ENCODE assay signal across 8 cellular contexts in the genomic region with DNA sequence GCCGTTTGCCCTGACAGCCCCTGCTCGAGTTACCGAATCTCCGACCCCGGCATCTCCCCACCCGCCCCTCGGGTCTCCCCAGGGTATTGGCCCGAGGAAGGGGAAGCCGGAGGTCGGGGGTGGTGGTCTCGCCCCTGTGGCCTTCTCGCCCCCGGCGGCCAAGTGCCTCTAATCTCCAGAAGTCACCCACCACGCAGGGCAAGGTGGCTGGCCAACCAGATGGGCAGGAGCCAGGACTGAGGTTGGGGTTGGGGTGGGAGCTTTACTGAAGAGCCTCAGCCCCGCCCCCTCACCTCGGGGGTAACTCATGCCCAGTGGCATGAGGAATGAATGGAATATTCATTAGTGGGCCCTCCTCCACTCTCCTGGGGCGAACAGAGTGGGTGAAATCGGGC. TPM values are rescaled to one million over a fixed set of nuclear protein-coding genes. Genes with fewer than 3 reads are reported as not detected.
DNase-seq lines count a peak whose midpoint lies in the region; ATAC-seq and TF ChIP-seq lines count a peak whose summit lies in the region.

No MANE protein-coding gene starts in this region.

- WGBS in stomach, 5 donors, result 1 to 8% (median 2%) methylated on average over 11 to 19 of the region's 19 CpGs

- peaks cover 17 to 33% (median 23%) of the 10 kb centered on the region in 4 donors for H3K4me1 ChIP-seq in stomach

- no peak for TF ChIP-seq EP300 in stomach (IDR thresholded peaks at IDR 0.05)

- peak overlapping the region; percentile 85 to 87 (median 86) for H3K4me3 Mint-ChIP-seq in brain

- ATAC-seq in left colon (peak; percentile 22), GM18511 (IDR thresholded peaks at IDR 0.05; ENCODE audit: unreplicated experiment) (no peak), GM21528 (IDR thresholded peaks at IDR 0.05; ENCODE audit: low FRiP score, unreplicated experiment) (no peak)

- no peaks in the 10 kb centered on the region for H3K9me3 ChIP-seq in stomach

- no peak for TF ChIP-seq CTCF in brain (conservative IDR thresholded peaks at IDR 0.05)
- TF ChIP-seq CTCF in stomach (IDR thresholded peaks at IDR 0.05), result no peak

- H3K9me3 Mint-ChIP-seq in brain, result no peaks in the 10 kb centered on the region

- no peaks in the 10 kb centered on the region for H3K27me3 Mint-ChIP-seq in brain

- H3K36me3 Mint-ChIP-seq in brain, result peaks cover 17% of the 10 kb centered on the region

- TF ChIP-seq POLR2A in stomach (IDR thresholded peaks at IDR 0.05), result no peak

- H3K36me3 ChIP-seq in stomach, result peaks cover 16 to 36% (median 30%) of the 10 kb centered on the region in 4 donors

- no peaks in the 10 kb centered on the region for H3K27me3 ChIP-seq in stomach

- intact Hi-C loops in left colon (cut with DNase I, micrococcal nuclease), result loop anchor here in 1 of 2 donors (5.0 kb wide), 1 partner anchor 45 kb away; no protein-coding TSS in a partner anchor
- intact Hi-C loops in stomach (cut with DNase I; ENCODE audit: low total_unique reads), result no loop called here

- H3K27ac ChIP-seq in stomach, result peak overlapping the region in 4 of 5 donors; percentile 35 to 85 (median 76)

- peak; percentile 25 for DNase-seq in NCI-H2171 treated with DMSO at 0.1 percent for 48 hours (lab: John Stamatoyannopoulos, UW)
- DNase-seq in NCI-H2171 (lab: John Stamatoyannopoulos, UW), result no peak
- peak; percentile 8 for DNase-seq in NCI-H1105 treated with DMSO at 0.1 percent for 48 hours (lab: John Stamatoyannopoulos, UW)
- peak; percentile 45 to 56 for DNase-seq in left colon
- DNase-seq in stomach, result no peak

- peak overlapping the region; percentile 44 to 82 (median 75) for H3K27ac Mint-ChIP-seq in brain

- peaks cover 35% of the 10 kb centered on the region for H3K4me1 Mint-ChIP-seq in brain

- peak overlapping the region; percentile 83 to 92 (median 90) for H3K4me3 ChIP-seq in stomach

RNA-seq across cellular contexts. Expression of a gene that starts 0.6 kb away (rescaled TPM):
- 27.1 TPM for polyA plus RNA-seq in brain (ENCODE audit: insufficient read depth, low read depth, low replicate concordance)
- 100 to 1,000 TPM; 221 to 249 TPM for total RNA-seq in left colon
- total RNA-seq in stomach, result 100 to 1,000 TPM in 1 of 5 donors, 10 to 100 TPM in 2, 1 to 10 TPM in 2; 8.5 to 339 (median 14.9) TPM
- 10 to 100 TPM; 11.0 to 12.1 (median 11.0) TPM for polyA plus RNA-seq in stomach

RNA-seq across cellular contexts. Expression of a gene that starts 9.1 kb away (rescaled TPM):
- polyA plus RNA-seq in brain (ENCODE audit: insufficient read depth, low read depth, low replicate concordance) (3.8 TPM), stomach (1 to 10 TPM; 2.4 to 8.0 (median 7.8) TPM)
- total RNA-seq in left colon (10 to 100 TPM in 1 of 2 donors, 1 to 10 TPM in 1; 7.6 to 10.2 TPM), stomach (10 to 100 TPM in 2 of 5 donors, 1 to 10 TPM in 2, not detected in 1; 1.8 to 38.5 (median 7.4) TPM)

RNA-seq across cellular contexts. Expression of a gene that starts 47.6 kb away (rescaled TPM):
- 46.2 TPM for polyA plus RNA-seq in brain (ENCODE audit: insufficient read depth, low read depth, low replicate concordance)
- total RNA-seq in left colon, result 10 to 100 TPM; 76.4 to 86.7 TPM
- 100 to 1,000 TPM in 2 of 5 donors, 10 to 100 TPM in 3; 15.8 to 161 (median 69.8) TPM for total RNA-seq in stomach
- polyA plus RNA-seq in stomach, result 10 to 100 TPM; 24.7 to 40.2 (median 38.9) TPM

RNA-seq across cellular contexts. Expression of a gene that starts 57.5 kb away (rescaled TPM):
- polyA plus RNA-seq in brain (ENCODE audit: insufficient read depth, low read depth, low replicate concordance) (5.8 TPM), stomach (1 to 10 TPM; 3.5 to 6.4 (median 4.3) TPM)
- total RNA-seq in left colon (1 to 10 TPM; 6.0 to 9.3 TPM), stomach (10 to 100 TPM in 1 of 5 donors, 1 to 10 TPM in 1, under 1 TPM in 2, not detected in 1; 0.45 to 12.7 (median 2.9) TPM)

RNA-seq across cellular contexts. Expression of a gene that starts 57.6 kb away (rescaled TPM):
- polyA plus RNA-seq in brain (ENCODE audit: insufficient read depth, low read depth, low replicate concordance) (29.9 TPM), stomach (10 to 100 TPM; 11.8 to 42.2 (median 32.6) TPM)
- total RNA-seq in left colon (10 to 100 TPM; 68.4 to 99.3 TPM), stomach (100 to 1,000 TPM; 111 to 311 (median 183) TPM)

Comparison
In these comparisons a context has a peak if more than half of its experiments do, and no peak if none do; other contexts are left out.
1. DNase-seq: peak in NCI-H2171 treated with DMSO at 0.1 percent for 48 hours (single experiment), NCI-H1105 treated with DMSO at 0.1 percent for 48 hours (single experiment) and left colon (2 of 2); none in NCI-H2171 (single experiment) and stomach (single experiment).